Comparison of ENCODE assay signal across 16 cellular contexts in genomic region chr11:86475027-86475426, GRCh38.
"Had no signal": no experiment of that assay in that cellular context is flagged by ENCODE, and none has a peak within 500 bp of the region (broad histone marks: within the 10 kb centered on the region; RNA-seq: fewer than 3 reads in every experiment).

No MANE protein-coding gene starts in this region.

- H3K27me3 ChIP-seq: neural progenitor cell, pancreas had no signal

- H3K4me1 ChIP-seq: neural progenitor cell had no signal

- H3K27ac Mint-ChIP-seq: activated naive CD4-positive, alpha-beta T cell treated with anti-CD3 and anti-CD28 coated beads for 36 hours; activated T-helper 17 cell treated with anti-CD3 and anti-CD28 coated beads, Interleukin-2, amount 50 U/mL, for 72 hours; neural progenitor cell; stimulated activated memory B cell treated with anti-CD40 and anti-IgM and Interleukin-4, amounts not matched to agents 10 μg/mL and 1 μg/mL and 100 μg/mL, for 72 hours; T-helper 17 cell; WTC11 had no signal

- H3K4me1 Mint-ChIP-seq: activated T-helper 17 cell treated with anti-CD3 and anti-CD28 coated beads, Interleukin-2, amount 50 U/mL, for 72 hours; stimulated activated memory B cell treated with anti-CD40 and anti-IgM and Interleukin-4, amounts not matched to agents 10 μg/mL and 1 μg/mL and 100 μg/mL, for 72 hours; T-helper 17 cell had no signal

- ATAC-seq: activated T-helper 17 cell treated with anti-CD3 and anti-CD28 coated beads, Interleukin-2, amount 50 U/mL, for 72 hours; pancreas; stimulated activated memory B cell treated with anti-CD40 and anti-IgM and Interleukin-4, amounts not matched to agents 10 μg/mL and 1 μg/mL and 100 μg/mL, for 72 hours; T-helper 17 cell; WTC11 had no signal

- H3K27me3 Mint-ChIP-seq: activated T-helper 17 cell treated with anti-CD3 and anti-CD28 coated beads, Interleukin-2, amount 50 U/mL, for 72 hours; central memory CD8-positive, alpha-beta T cell; T-helper 17 cell had no signal

- H3K9ac ChIP-seq: neural progenitor cell had no signal

- FAIRE-seq: endometrium, islet of Langerhans, pancreas had no signal

- H3K27ac ChIP-seq: neural progenitor cell had no signal

- H2AFZ ChIP-seq: neural progenitor cell had no signal

- H3K4me2 ChIP-seq: neural progenitor cell had no signal

- H3K36me3 Mint-ChIP-seq: neural progenitor cell; stimulated activated memory B cell treated with anti-CD40 and anti-IgM and Interleukin-4, amounts not matched to agents 10 μg/mL and 1 μg/mL and 100 μg/mL, for 72 hours; WTC11 had no signal

- H3K4me3 Mint-ChIP-seq: activated naive CD4-positive, alpha-beta T cell treated with anti-CD3 and anti-CD28 coated beads for 36 hours; activated T-helper 17 cell treated with anti-CD3 and anti-CD28 coated beads, Interleukin-2, amount 50 U/mL, for 72 hours; central memory CD8-positive, alpha-beta T cell; neural progenitor cell; stimulated activated memory B cell treated with anti-CD40 and anti-IgM and Interleukin-4, amounts not matched to agents 10 μg/mL and 1 μg/mL and 100 μg/mL, for 72 hours; T-helper 17 cell; WTC11 had no signal

- H3K4me3 ChIP-seq: neural progenitor cell, pancreas had no signal

- H3K9me3 ChIP-seq: pancreas had no signal

- H3K36me3 ChIP-seq: pancreas had no signal

- H3K9me3 Mint-ChIP-seq: activated naive CD4-positive, alpha-beta T cell treated with anti-CD3 and anti-CD28 coated beads for 36 hours; activated T-helper 17 cell treated with anti-CD3 and anti-CD28 coated beads, Interleukin-2, amount 50 U/mL, for 72 hours; central memory CD8-positive, alpha-beta T cell; stimulated activated memory B cell treated with anti-CD40 and anti-IgM and Interleukin-4, amounts not matched to agents 10 μg/mL and 1 μg/mL and 100 μg/mL, for 72 hours had no signal

- DNase-seq: activated CD4-positive, alpha-beta T cell treated with anti-CD3 and anti-CD28 coated beads for 48 hours; activated CD8-positive, alpha-beta memory T cell treated with anti-CD3 and anti-CD28 coated beads for 24 hours; activated naive CD4-positive, alpha-beta T cell treated with anti-CD3 and anti-CD28 coated beads for 36 hours; activated T-cell treated with anti-CD3 and anti-CD28 coated beads for 4 hours; dermis blood vessel endothelial cell; pancreas; stimulated activated CD4-positive, alpha-beta T cell treated with anti-CD3 and anti-CD28 coated beads, Interleukin-1b, Interleukin-23, amount 100 ng/mL, for 48 hours; substantia nigra; T-helper 17 cell had no signal
